1 cellular context compared by ENCODE assay signal in the genomic region with DNA sequence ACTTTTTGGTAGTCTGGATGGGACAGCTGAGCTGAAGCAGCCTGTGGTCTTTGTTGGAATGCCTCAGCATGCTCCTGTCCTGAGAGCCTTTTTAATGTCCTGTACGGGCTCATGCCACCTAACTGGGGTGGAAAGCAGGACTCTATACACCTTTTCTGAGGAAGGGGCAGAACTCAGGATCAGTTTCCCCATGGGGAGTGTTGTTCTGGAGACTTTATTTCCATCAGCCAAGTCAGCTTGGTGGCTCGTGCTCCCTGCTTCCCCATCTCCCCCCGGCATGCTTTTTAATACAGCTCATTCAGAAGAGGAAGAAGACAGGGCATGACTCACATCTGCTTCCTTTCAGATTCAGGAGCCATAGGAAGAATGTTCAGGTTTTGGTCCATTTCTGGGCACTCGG.
TF ChIP-seq lines count a peak whose summit lies in the region.

No MANE protein-coding gene starts in this region.

TF ChIP-seq in HepG2, 621 proteins besides CTCF, POLR2A, EP300 and RAD21:
- no peak for TF ChIP-seq ZNF12 (CRISPR knock-in tag; IDR thresholded peaks at IDR 0.05)
- no peak for TF ChIP-seq KDM4B (CRISPR knock-in tag; IDR thresholded peaks at IDR 0.05)
- TF ChIP-seq, protein P1, sequence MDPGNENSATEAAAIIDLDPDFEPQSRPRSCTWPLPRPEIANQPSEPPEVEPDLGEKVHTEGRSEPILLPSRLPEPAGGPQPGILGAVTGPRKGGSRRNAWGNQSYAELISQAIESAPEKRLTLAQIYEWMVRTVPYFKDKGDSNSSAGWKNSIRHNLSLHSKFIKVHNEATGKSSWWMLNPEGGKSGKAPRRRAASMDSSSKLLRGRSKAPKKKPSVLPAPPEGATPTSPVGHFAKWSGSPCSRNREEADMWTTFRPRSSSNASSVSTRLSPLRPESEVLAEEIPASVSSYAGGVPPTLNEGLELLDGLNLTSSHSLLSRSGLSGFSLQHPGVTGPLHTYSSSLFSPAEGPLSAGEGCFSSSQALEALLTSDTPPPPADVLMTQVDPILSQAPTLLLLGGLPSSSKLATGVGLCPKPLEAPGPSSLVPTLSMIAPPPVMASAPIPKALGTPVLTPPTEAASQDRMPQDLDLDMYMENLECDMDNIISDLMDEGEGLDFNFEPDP (CRISPR knock-in tag; conservative IDR thresholded peaks at IDR 0.05): no peak
- TF ChIP-seq ZNF138 (CRISPR knock-in tag; IDR thresholded peaks at IDR 0.05; ENCODE audit: low read depth): no peak
- no peak for TF ChIP-seq NKX3-1 (CRISPR knock-in tag; IDR thresholded peaks at IDR 0.05)
- no peak for TF ChIP-seq FOXC1 (CRISPR knock-in tag; IDR thresholded peaks at IDR 0.05; ENCODE audit: borderline replicate concordance)
- no peak for TF ChIP-seq ZNF343 (CRISPR knock-in tag; IDR thresholded peaks at IDR 0.05)
- no peak for TF ChIP-seq KMT2B (CRISPR knock-in tag; IDR thresholded peaks at IDR 0.05)
- no peak for TF ChIP-seq ZNF136 (CRISPR knock-in tag; IDR thresholded peaks at IDR 0.05; ENCODE audit: low read depth)
- TF ChIP-seq, protein P2, sequence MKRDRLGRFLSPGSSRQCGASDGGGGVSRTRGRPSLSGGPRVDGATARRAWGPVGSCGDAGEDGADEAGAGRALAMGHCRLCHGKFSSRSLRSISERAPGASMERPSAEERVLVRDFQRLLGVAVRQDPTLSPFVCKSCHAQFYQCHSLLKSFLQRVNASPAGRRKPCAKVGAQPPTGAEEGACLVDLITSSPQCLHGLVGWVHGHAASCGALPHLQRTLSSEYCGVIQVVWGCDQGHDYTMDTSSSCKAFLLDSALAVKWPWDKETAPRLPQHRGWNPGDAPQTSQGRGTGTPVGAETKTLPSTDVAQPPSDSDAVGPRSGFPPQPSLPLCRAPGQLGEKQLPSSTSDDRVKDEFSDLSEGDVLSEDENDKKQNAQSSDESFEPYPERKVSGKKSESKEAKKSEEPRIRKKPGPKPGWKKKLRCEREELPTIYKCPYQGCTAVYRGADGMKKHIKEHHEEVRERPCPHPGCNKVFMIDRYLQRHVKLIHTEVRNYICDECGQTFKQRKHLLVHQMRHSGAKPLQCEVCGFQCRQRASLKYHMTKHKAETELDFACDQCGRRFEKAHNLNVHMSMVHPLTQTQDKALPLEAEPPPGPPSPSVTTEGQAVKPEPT (CRISPR knock-in tag; IDR thresholded peaks at IDR 0.05; ENCODE audit: low read depth): no peak
- TF ChIP-seq NFE2L1 (CRISPR knock-in tag; IDR thresholded peaks at IDR 0.05; ENCODE audit: borderline replicate concordance): no peak
- TF ChIP-seq, protein P3, sequence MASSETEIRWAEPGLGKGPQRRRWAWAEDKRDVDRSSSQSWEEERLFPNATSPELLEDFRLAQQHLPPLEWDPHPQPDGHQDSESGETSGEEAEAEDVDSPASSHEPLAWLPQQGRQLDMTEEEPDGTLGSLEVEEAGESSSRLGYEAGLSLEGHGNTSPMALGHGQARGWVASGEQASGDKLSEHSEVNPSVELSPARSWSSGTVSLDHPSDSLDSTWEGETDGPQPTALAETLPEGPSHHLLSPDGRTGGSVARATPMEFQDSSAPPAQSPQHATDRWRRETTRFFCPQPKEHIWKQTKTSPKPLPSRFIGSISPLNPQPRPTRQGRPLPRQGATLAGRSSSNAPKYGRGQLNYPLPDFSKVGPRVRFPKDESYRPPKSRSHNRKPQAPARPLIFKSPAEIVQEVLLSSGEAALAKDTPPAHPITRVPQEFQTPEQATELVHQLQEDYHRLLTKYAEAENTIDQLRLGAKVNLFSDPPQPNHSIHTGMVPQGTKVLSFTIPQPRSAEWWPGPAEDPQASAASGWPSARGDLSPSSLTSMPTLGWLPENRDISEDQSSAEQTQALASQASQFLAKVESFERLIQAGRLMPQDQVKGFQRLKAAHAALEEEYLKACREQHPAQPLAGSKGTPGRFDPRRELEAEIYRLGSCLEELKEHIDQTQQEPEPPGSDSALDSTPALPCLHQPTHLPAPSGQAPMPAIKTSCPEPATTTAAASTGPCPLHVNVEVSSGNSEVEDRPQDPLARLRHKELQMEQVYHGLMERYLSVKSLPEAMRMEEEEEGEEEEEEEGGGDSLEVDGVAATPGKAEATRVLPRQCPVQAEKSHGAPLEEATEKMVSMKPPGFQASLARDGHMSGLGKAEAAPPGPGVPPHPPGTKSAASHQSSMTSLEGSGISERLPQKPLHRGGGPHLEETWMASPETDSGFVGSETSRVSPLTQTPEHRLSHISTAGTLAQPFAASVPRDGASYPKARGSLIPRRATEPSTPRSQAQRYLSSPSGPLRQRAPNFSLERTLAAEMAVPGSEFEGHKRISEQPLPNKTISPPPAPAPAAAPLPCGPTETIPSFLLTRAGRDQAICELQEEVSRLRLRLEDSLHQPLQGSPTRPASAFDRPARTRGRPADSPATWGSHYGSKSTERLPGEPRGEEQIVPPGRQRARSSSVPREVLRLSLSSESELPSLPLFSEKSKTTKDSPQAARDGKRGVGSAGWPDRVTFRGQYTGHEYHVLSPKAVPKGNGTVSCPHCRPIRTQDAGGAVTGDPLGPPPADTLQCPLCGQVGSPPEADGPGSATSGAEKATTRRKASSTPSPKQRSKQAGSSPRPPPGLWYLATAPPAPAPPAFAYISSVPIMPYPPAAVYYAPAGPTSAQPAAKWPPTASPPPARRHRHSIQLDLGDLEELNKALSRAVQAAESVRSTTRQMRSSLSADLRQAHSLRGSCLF (CRISPR knock-in tag; IDR thresholded peaks at IDR 0.05; ENCODE audit: borderline replicate concordance): no peak
- TF ChIP-seq, protein P4, sequence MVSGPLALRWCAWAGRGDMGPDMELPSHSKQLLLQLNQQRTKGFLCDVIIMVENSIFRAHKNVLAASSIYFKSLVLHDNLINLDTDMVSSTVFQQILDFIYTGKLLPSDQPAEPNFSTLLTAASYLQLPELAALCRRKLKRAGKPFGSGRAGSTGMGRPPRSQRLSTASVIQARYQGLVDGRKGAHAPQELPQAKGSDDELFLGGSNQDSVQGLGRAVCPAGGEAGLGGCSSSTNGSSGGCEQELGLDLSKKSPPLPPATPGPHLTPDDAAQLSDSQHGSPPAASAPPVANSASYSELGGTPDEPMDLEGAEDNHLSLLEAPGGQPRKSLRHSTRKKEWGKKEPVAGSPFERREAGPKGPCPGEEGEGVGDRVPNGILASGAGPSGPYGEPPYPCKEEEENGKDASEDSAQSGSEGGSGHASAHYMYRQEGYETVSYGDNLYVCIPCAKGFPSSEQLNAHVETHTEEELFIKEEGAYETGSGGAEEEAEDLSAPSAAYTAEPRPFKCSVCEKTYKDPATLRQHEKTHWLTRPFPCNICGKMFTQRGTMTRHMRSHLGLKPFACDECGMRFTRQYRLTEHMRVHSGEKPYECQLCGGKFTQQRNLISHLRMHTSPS (CRISPR knock-in tag; IDR thresholded peaks at IDR 0.05; ENCODE audit: low read depth): no peak
- TF ChIP-seq DNMT1 (CRISPR knock-in tag; IDR thresholded peaks at IDR 0.05): no peak
- no peak for TF ChIP-seq ZNF367 (CRISPR knock-in tag; IDR thresholded peaks at IDR 0.05; ENCODE audit: borderline replicate concordance)
